In genomic region chr7:131555565-131556054, GRCh38 we compare ENCODE assay signal across 8 cellular contexts. TPM values are rescaled to one million over a fixed set of nuclear protein-coding genes. Genes with fewer than 3 reads are reported as not detected.
DNase-seq lines count a peak whose midpoint lies in the region; ATAC-seq and TF ChIP-seq lines count a peak whose summit lies in the region.

No MANE protein-coding gene starts in this region.

- no peaks in the 10 kb centered on the region for H3K36me3 Mint-ChIP-seq in brain

- H3K36me3 ChIP-seq in mesodermal cell (ENCODE audit: control insufficient read depth, insufficient read depth, low read length), result peaks cover 30% of the 10 kb centered on the region

- peak overlapping the region; percentile 88 to 90 (median 89) for H3K4me3 Mint-ChIP-seq in brain

- WGBS in mesodermal cell (ENCODE audit: insufficient coverage in 2 of 2), 2 experiments, result 0 to 1% methylated on average over 20 to 22 of the region's 29 CpGs

- H3K9me3 Mint-ChIP-seq in brain, result peaks cover 0 to 4% (median 0%) of the 10 kb centered on the region in 5 experiments

- peak; percentile 23 for DNase-seq in CD1c-positive myeloid dendritic cell (ENCODE audit: extremely low spot score)
- no peak for DNase-seq in LNCaP clone FGC (ENCODE audit: low read depth)
- DNase-seq in A172 (ENCODE audit: low spot score), result no peak
- DNase-seq in KG1 (lab: John Stamatoyannopoulos, UW), result no peak
- no peak for DNase-seq in NCI-H1694 (lab: John Stamatoyannopoulos, UW)

- TF ChIP-seq CTCF in LNCaP clone FGC (IDR thresholded peaks at IDR 0.05; ENCODE audit: control insufficient read depth, extremely low read depth, insufficient read depth) (no peak), brain (conservative IDR thresholded peaks at IDR 0.05) (no peak)

- H3K9me3 ChIP-seq in mesodermal cell (ENCODE audit: control insufficient read depth, low read length), result no peaks in the 10 kb centered on the region

- H3K4me1 ChIP-seq in mesodermal cell (ENCODE audit: control insufficient read depth, insufficient read depth, low read length, poor library complexity, severe bottlenecking), result peaks cover 41% of the 10 kb centered on the region

- H3K4me3 ChIP-seq in LNCaP clone FGC (ENCODE audit: low read depth, low read length) (peak overlapping the region; percentile 77), mesodermal cell (ENCODE audit: extremely low read depth, insufficient read depth, low read length, poor library complexity, severe bottlenecking) (peak overlapping the region; percentile 75)

- ATAC-seq in GM21381 (IDR thresholded peaks at IDR 0.05; ENCODE audit: unreplicated experiment), result no peak

- no peak overlapping the region for H3K27ac ChIP-seq in mesodermal cell (ENCODE audit: low read depth, low read length, severe bottlenecking)

- H3K27me3 Mint-ChIP-seq in brain, result peaks cover 51% of the 10 kb centered on the region

- H3K27ac Mint-ChIP-seq in brain, result peak overlapping the region; percentile 10 to 89 (median 60)

- H3K4me1 Mint-ChIP-seq in brain, result peaks cover 49% of the 10 kb centered on the region

RNA-seq across cellular contexts. Expression of gene PODXL, which starts 0.8 kb away (rescaled TPM):
- 39.8 TPM for polyA plus RNA-seq in brain (ENCODE audit: insufficient read depth, low read depth, low replicate concordance)
- polyA plus RNA-seq in mesodermal cell (2013, experiment 1 of 2), result 209 TPM
- 222 TPM for polyA plus RNA-seq in mesodermal cell (2013, experiment 2 of 2)
- total RNA-seq in A172 (2014; rRNA removed; shearing (Covaris generic)), result 446 and 531 TPM in 2 replicates
